Comparison of ENCODE assay signal across 2 cellular contexts in the genomic region with DNA sequence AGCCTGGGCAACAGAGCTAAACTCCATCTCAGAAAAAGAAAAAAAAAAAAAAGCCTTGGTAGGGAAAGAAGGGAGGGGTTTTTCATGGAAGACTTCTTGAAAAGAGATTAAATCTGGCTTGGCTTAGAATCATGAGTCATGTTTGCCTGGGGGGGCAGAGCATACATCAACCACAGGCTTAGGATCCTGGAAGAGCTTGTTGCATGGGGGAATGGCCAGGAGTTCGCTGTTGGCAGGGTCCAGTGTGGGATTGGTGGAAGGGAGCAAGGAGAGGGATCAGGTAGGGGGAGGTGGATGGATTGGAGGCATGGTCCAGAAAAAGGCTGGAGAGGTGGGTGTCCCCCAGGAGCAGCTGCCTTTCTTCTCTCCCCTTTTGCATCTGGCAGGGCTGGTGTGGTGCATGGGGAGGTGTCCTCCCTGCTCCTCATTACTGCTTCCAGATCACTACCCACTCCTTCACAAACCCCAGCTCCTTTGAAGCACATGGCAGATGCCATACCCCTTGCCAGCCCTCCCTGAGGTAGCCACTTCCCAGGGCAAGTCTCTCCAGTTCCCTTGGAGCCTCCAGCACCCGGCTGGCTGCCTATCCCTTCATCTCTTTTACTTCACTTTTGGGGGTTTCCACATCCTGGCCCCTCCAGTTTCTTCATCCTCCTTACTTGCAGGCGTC.
TF ChIP-seq lines count a peak whose summit lies in the region.

No MANE protein-coding gene starts in this region.

TF ChIP-seq in HEK293, 187 proteins besides CTCF, POLR2A, EP300 and RAD21 (continued from another document):
- TF ChIP-seq, protein P1, sequence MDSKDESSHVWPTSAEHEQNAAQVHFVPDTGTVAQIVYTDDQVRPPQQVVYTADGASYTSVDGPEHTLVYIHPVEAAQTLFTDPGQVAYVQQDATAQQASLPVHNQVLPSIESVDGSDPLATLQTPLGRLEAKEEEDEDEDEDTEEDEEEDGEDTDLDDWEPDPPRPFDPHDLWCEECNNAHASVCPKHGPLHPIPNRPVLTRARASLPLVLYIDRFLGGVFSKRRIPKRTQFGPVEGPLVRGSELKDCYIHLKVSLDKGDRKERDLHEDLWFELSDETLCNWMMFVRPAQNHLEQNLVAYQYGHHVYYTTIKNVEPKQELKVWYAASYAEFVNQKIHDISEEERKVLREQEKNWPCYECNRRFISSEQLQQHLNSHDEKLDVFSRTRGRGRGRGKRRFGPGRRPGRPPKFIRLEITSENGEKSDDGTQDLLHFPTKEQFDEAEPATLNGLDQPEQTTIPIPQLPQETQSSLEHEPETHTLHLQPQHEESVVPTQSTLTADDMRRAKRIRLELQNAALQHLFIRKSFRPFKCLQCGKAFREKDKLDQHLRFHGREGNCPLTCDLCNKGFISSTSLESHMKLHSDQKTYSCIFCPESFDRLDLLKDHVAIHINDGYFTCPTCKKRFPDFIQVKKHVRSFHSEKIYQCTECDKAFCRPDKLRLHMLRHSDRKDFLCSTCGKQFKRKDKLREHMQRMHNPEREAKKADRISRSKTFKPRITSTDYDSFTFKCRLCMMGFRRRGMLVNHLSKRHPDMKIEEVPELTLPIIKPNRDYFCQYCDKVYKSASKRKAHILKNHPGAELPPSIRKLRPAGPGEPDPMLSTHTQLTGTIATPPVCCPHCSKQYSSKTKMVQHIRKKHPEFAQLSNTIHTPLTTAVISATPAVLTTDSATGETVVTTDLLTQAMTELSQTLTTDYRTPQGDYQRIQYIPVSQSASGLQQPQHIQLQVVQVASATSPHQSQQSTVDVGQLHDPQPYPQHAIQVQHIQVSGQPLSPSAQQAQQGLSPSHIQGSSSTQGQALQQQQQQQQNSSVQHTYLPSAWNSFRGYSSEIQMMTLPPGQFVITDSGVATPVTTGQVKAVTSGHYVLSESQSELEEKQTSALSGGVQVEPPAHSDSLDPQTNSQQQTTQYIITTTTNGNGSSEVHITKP (tag by site-specific recombination; IDR thresholded peaks at IDR 0.05) = peak; percentile 88
- TF ChIP-seq ZNF133 (tag by site-specific recombination; IDR thresholded peaks at IDR 0.05) (no peak), GFI1B (tag by site-specific recombination; IDR thresholded peaks at IDR 0.05) (no peak), ZNF341 (tag by site-specific recombination; IDR thresholded peaks at IDR 0.05; ENCODE audit: low read depth) (peak; percentile 80), TRIM28 (IDR thresholded peaks at IDR 0.05; ENCODE audit: borderline replicate concordance, low read length) (no peak), GLIS1 (tag by site-specific recombination; IDR thresholded peaks at IDR 0.05) (peak; percentile 63; the same call in 1 of the 2 replicates), SALL2 (tag by site-specific recombination; IDR thresholded peaks at IDR 0.05; ENCODE audit: borderline replicate concordance) (no peak), SCRT2 (tag by site-specific recombination; IDR thresholded peaks at IDR 0.05) (peak; percentile 53; the same call in 1 of the 2 replicates), ZNF157 (tag by site-specific recombination; IDR thresholded peaks at IDR 0.05) (no peak), ZNF510 (tag by site-specific recombination; IDR thresholded peaks at IDR 0.05; ENCODE audit: insufficient replicate concordance) (no peak), ZNF600 (tag by site-specific recombination; IDR thresholded peaks at IDR 0.05) (peak; percentile 19; the same call in 1 of the 2 replicates), ZNF76 (tag by site-specific recombination; IDR thresholded peaks at IDR 0.05; ENCODE audit: borderline replicate concordance, low read depth) (no peak), ZNF23 (tag by site-specific recombination; IDR thresholded peaks at IDR 0.05; ENCODE audit: borderline replicate concordance) (no peak), ZNF112 (tag by site-specific recombination; IDR thresholded peaks at IDR 0.05) (no peak), ZNF529 (tag by site-specific recombination; IDR thresholded peaks at IDR 0.05; ENCODE audit: insufficient replicate concordance) (no peak)
- TF ChIP-seq, protein P2, sequence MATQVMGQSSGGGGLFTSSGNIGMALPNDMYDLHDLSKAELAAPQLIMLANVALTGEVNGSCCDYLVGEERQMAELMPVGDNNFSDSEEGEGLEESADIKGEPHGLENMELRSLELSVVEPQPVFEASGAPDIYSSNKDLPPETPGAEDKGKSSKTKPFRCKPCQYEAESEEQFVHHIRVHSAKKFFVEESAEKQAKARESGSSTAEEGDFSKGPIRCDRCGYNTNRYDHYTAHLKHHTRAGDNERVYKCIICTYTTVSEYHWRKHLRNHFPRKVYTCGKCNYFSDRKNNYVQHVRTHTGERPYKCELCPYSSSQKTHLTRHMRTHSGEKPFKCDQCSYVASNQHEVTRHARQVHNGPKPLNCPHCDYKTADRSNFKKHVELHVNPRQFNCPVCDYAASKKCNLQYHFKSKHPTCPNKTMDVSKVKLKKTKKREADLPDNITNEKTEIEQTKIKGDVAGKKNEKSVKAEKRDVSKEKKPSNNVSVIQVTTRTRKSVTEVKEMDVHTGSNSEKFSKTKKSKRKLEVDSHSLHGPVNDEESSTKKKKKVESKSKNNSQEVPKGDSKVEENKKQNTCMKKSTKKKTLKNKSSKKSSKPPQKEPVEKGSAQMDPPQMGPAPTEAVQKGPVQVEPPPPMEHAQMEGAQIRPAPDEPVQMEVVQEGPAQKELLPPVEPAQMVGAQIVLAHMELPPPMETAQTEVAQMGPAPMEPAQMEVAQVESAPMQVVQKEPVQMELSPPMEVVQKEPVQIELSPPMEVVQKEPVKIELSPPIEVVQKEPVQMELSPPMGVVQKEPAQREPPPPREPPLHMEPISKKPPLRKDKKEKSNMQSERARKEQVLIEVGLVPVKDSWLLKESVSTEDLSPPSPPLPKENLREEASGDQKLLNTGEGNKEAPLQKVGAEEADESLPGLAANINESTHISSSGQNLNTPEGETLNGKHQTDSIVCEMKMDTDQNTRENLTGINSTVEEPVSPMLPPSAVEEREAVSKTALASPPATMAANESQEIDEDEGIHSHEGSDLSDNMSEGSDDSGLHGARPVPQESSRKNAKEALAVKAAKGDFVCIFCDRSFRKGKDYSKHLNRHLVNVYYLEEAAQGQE (tag by site-specific recombination; IDR thresholded peaks at IDR 0.05) = no peak
- TF ChIP-seq, protein P3, sequence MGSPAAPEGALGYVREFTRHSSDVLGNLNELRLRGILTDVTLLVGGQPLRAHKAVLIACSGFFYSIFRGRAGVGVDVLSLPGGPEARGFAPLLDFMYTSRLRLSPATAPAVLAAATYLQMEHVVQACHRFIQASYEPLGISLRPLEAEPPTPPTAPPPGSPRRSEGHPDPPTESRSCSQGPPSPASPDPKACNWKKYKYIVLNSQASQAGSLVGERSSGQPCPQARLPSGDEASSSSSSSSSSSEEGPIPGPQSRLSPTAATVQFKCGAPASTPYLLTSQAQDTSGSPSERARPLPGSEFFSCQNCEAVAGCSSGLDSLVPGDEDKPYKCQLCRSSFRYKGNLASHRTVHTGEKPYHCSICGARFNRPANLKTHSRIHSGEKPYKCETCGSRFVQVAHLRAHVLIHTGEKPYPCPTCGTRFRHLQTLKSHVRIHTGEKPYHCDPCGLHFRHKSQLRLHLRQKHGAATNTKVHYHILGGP (tag by site-specific recombination; IDR thresholded peaks at IDR 0.05) = peak; percentile 71; the same call in 1 of the 2 replicates

TF ChIP-seq in SK-N-SH, 30 proteins besides CTCF, POLR2A, EP300 and RAD21 (continued from another document):
- TF ChIP-seq FOSL2 (IDR thresholded peaks at IDR 0.05; ENCODE audit: borderline replicate concordance, low read depth) (peak; percentile 69), RCOR1 (IDR thresholded peaks at IDR 0.05; ENCODE audit: low read length) (no peak), NFIC (IDR thresholded peaks at IDR 0.05; ENCODE audit: borderline replicate concordance) (peak; percentile 22; the same call in 1 of the 2 replicates), FOXJ3 (CRISPR knock-in tag; IDR thresholded peaks at IDR 0.05) (no peak), RXRA (IDR thresholded peaks at IDR 0.05; ENCODE audit: borderline replicate concordance, low read depth) (no peak), TCF12 (IDR thresholded peaks at IDR 0.05) (peak; percentile 50), MXI1 (IDR thresholded peaks at IDR 0.05; ENCODE audit: low read depth, low read length) (no peak), NRF1 (IDR thresholded peaks at IDR 0.05; ENCODE audit: low read depth, low read length) (no peak), JUND (IDR thresholded peaks at IDR 0.05) (peak; percentile 64), GATA2 (CRISPR knock-in tag; IDR thresholded peaks at IDR 0.05) (no peak)
- TF ChIP-seq, protein P4, sequence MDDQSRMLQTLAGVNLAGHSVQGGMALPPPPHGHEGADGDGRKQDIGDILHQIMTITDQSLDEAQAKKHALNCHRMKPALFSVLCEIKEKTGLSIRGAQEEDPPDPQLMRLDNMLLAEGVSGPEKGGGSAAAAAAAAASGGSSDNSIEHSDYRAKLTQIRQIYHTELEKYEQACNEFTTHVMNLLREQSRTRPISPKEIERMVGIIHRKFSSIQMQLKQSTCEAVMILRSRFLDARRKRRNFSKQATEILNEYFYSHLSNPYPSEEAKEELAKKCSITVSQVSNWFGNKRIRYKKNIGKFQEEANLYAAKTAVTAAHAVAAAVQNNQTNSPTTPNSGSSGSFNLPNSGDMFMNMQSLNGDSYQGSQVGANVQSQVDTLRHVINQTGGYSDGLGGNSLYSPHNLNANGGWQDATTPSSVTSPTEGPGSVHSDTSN (IDR thresholded peaks at IDR 0.05) = peak; percentile 37; the same call in 1 of the 2 replicates
